In genomic region chr20:18137412-18138265, GRCh38 we compare ENCODE assay signal across 8 cellular contexts. TPM values are rescaled to one million over a fixed set of nuclear protein-coding genes. Genes with fewer than 3 reads are reported as not detected.
DNase-seq lines count a peak whose midpoint lies in the region; ATAC-seq and TF ChIP-seq lines count a peak whose summit lies in the region.

KAT14 (plus strand) TSS chr20:18137863; CDS start chr20:18142661, 4,798 bp downstream.
PET117 (plus strand) TSS chr20:18137863; CDS start chr20:18137956, 93 bp downstream.

- H3K36me3 Mint-ChIP-seq in endothelial cell (ENCODE audit: low read depth, unreplicated experiment) (peaks cover 8% of the 10 kb centered on the region), mesothelial cell of epicardium (peaks cover 6% of the 10 kb centered on the region)

- H3K27ac Mint-ChIP-seq in endothelial cell (ENCODE audit: unreplicated experiment) (peak within 1 kb of the TSS; percentile 74), mesothelial cell of epicardium (peak within 1 kb of the TSS; percentile 93)

- peak; percentile 85 for ATAC-seq in GM21360 (IDR thresholded peaks at IDR 0.05; ENCODE audit: unreplicated experiment)

- H3K36me3 ChIP-seq in NT2/D1 (ENCODE audit: insufficient read depth, insufficient read length, low read length): peaks cover 8% of the 10 kb centered on the region

- TF ChIP-seq CTCF in endothelial cell (IDR thresholded peaks at IDR 0.05; ENCODE audit: unreplicated experiment) (no peak), mesothelial cell of epicardium (IDR thresholded peaks at IDR 0.05; ENCODE audit: unreplicated experiment) (no peak)

- DNase-seq in Caki2 (ENCODE audit: low read depth) (peak; percentile 93), HT-29 (ENCODE audit: low spot score) (peak; percentile 94), NT2/D1 (ENCODE audit: low read depth, low spot score) (peak; percentile 80), endothelial cell (ENCODE audit: low spot score) (peak; percentile 95), mesothelial cell of epicardium (ENCODE audit: low spot score in 2 of 2, unreplicated experiment in 2 of 2) (peak; percentile 86 to 96)
- DNase-seq in activated CD8-positive, alpha-beta memory T cell treated with anti-CD3 and anti-CD28 coated beads, Interleukin-2, amount 50 U/mL, for 24 hours (ENCODE audit: extremely low read depth): peak; percentile 64
- peak; percentile 81 to 83 for DNase-seq in stimulated activated CD8-positive, alpha-beta memory T cell treated with anti-CD3 and anti-CD28 coated beads, Interleukin-15, amount 100 ng/mL, for 4 hours (ENCODE audit: low read depth in 2 of 2)

- no peaks in the 10 kb centered on the region for H3K9me3 ChIP-seq in NT2/D1 (ENCODE audit: insufficient read depth, low read length)

- peaks cover 11% of the 10 kb centered on the region for H3K27me3 ChIP-seq in NT2/D1 (ENCODE audit: insufficient read depth, insufficient read length)

- peaks cover 15% of the 10 kb centered on the region for H3K4me1 Mint-ChIP-seq in endothelial cell (ENCODE audit: unreplicated experiment)
- peaks cover 21% of the 10 kb centered on the region for H3K4me1 Mint-ChIP-seq in mesothelial cell of epicardium

- peak within 1 kb of the TSS; percentile 93 for H3K9ac ChIP-seq in NT2/D1 (ENCODE audit: insufficient read length, low read depth)

- in situ Hi-C loops in Caki2 (cut with HindIII; ENCODE audit: low pct_unique_long_range_greater_than_20kb, low sequenced_read_pairs): no loop called here

- peaks cover 5% of the 10 kb centered on the region for H3K27me3 Mint-ChIP-seq in endothelial cell (ENCODE audit: unreplicated experiment)
- H3K27me3 Mint-ChIP-seq in mesothelial cell of epicardium (ENCODE audit: low read depth): no peaks in the 10 kb centered on the region

- peak within 1 kb of the TSS; percentile 89 for H3K4me3 ChIP-seq in NT2/D1 (ENCODE audit: insufficient read length, low read depth)

- no peaks in the 10 kb centered on the region for H3K4me1 ChIP-seq in NT2/D1 (ENCODE audit: insufficient read depth, insufficient read length)

- no peaks in the 10 kb centered on the region for H3K9me3 Mint-ChIP-seq in endothelial cell (ENCODE audit: unreplicated experiment)
- no peaks in the 10 kb centered on the region for H3K9me3 Mint-ChIP-seq in mesothelial cell of epicardium

- peak within 1 kb of the TSS; percentile 94 for H3K4me3 Mint-ChIP-seq in endothelial cell (ENCODE audit: unreplicated experiment)
- peak within 1 kb of the TSS; percentile 88 for H3K4me3 Mint-ChIP-seq in mesothelial cell of epicardium

RNA-seq across cellular contexts. Expression of gene KAT14, which starts in this region (rescaled TPM):
- total RNA-seq in Caki2 (2014; rRNA removed; shearing (Covaris generic); ENCODE audit: low replicate concordance): 22.3 and 22.5 TPM in 2 replicates
- 2.6 and 3.6 TPM in 2 replicates for total RNA-seq in HT-29 (2014; rRNA removed; shearing (Covaris generic))
- total RNA-seq in endothelial cell (ENCODE audit: unreplicated experiment): 16.9 TPM
- total RNA-seq in mesothelial cell of epicardium: 22.2 to 23.9 TPM (median 22.5 TPM) in 3 replicates

RNA-seq across cellular contexts. Expression of gene PET117, which starts in this region (rescaled TPM):
- 13.0 and 24.9 TPM in 2 replicates for total RNA-seq in Caki2 (2014; rRNA removed; shearing (Covaris generic); ENCODE audit: low replicate concordance)
- 10.2 and 10.4 TPM in 2 replicates for total RNA-seq in HT-29 (2014; rRNA removed; shearing (Covaris generic))
- total RNA-seq in endothelial cell (ENCODE audit: unreplicated experiment) (11.0 TPM), mesothelial cell of epicardium (14.1 to 15.7 TPM (median 14.4 TPM) in 3 replicates)

Comparison
In these comparisons a context has a peak if more than half of its experiments do, and no peak if none do; other contexts are left out.
1. Peak in every context shown above with its lines: DNase-seq, ATAC-seq and H3K4me3 ChIP-seq.